8 cellular contexts compared by ENCODE assay signal in genomic region chr19:39557791-39558622, GRCh38. TPM values are rescaled to one million over a fixed set of nuclear protein-coding genes. Genes with fewer than 3 reads are reported as not detected.
DNase-seq lines count a peak whose midpoint lies in the region; TF ChIP-seq lines count a peak whose summit lies in the region.

No MANE protein-coding gene starts in this region.

- peaks cover 29% of the 10 kb centered on the region for H3K4me1 Mint-ChIP-seq in activated T-cell treated with anti-CD3 and anti-CD28 coated beads, Interleukin-2, amount 50 U/mL, for 24 hours (ENCODE audit: low read depth)
- H3K4me1 Mint-ChIP-seq in activated naive CD8-positive, alpha-beta T cell (ENCODE audit: low read depth): peaks cover 23% of the 10 kb centered on the region

- intact Hi-C loops in spleen (cut with DNase I; ENCODE audit: low total_unique reads) (loop anchor here (10.0 kb wide), 1 partner anchor 207 kb away; no protein-coding TSS in a partner anchor), ovary (cut with DNase I) (loop anchor here in 2 of 4 donors (10.0 kb wide), 1 partner anchor 287 kb away; the partner anchor contains the start of gene FBL (in 2 of the 2))

- no peaks in the 10 kb centered on the region for H3K36me3 Mint-ChIP-seq in activated T-cell treated with anti-CD3 and anti-CD28 coated beads, Interleukin-2, amount 50 U/mL, for 24 hours (ENCODE audit: low read depth)
- H3K36me3 Mint-ChIP-seq in activated naive CD8-positive, alpha-beta T cell: no peaks in the 10 kb centered on the region

- H3K9me3 Mint-ChIP-seq in activated T-cell treated with anti-CD3 and anti-CD28 coated beads, Interleukin-2, amount 50 U/mL, for 24 hours: no peaks in the 10 kb centered on the region
- no peaks in the 10 kb centered on the region for H3K9me3 Mint-ChIP-seq in activated naive CD8-positive, alpha-beta T cell (ENCODE audit: low read depth)

- TF ChIP-seq CTCF in spleen (IDR thresholded peaks at IDR 0.05 in 8 of 11, conservative IDR thresholded peaks at IDR 0.05 in 3 of 11) (no peak), ovary (IDR thresholded peaks at IDR 0.05) (no peak)

- H3K27ac Mint-ChIP-seq in activated T-cell treated with anti-CD3 and anti-CD28 coated beads, Interleukin-2, amount 50 U/mL, for 24 hours: peak overlapping the region; percentile 84
- peak overlapping the region; percentile 90 for H3K27ac Mint-ChIP-seq in activated naive CD8-positive, alpha-beta T cell

- no peak for DNase-seq in activated T-cell treated with anti-CD3 and anti-CD28 coated beads, Interleukin-2, amount 50 U/mL, for 24 hours
- DNase-seq in activated T-cell treated with anti-CD3 and anti-CD28 coated beads, Interleukin-2, amount 50 U/mL, for 1 hour: no peak
- DNase-seq in NCI-H2029 treated with DMSO at 0.1 percent for 48 hours (lab: John Stamatoyannopoulos, UW) (peak; percentile 88), spleen (no peak), activated gamma-delta T cell (lab: John Stamatoyannopoulos, UW) (no peak), pons (ENCODE audit: low spot score) (no peak), ovary (no peak)

- TF ChIP-seq POLR2A in spleen (IDR thresholded peaks at IDR 0.05): no peak
- no peak for TF ChIP-seq POLR2A in ovary (IDR thresholded peaks at IDR 0.05)

- H3K36me3 ChIP-seq in spleen (no peaks in the 10 kb centered on the region), ovary (no peaks in the 10 kb centered on the region)

- H3K4me3 Mint-ChIP-seq in activated T-cell treated with anti-CD3 and anti-CD28 coated beads, Interleukin-2, amount 50 U/mL, for 24 hours: peak overlapping the region; percentile 26
- H3K4me3 Mint-ChIP-seq in activated naive CD8-positive, alpha-beta T cell: peak overlapping the region; percentile 70

- H3K27me3 ChIP-seq in spleen (replicated peaks in 1 of 7) (peaks cover 0 to 3% (median 0%) of the 10 kb centered on the region in 7 donors), ovary (no peaks in the 10 kb centered on the region)

- no peaks in the 10 kb centered on the region for H3K9me3 ChIP-seq in spleen
- H3K9me3 ChIP-seq in ovary: no peaks in the 10 kb centered on the region

- no peaks in the 10 kb centered on the region for H3K27me3 Mint-ChIP-seq in activated T-cell treated with anti-CD3 and anti-CD28 coated beads, Interleukin-2, amount 50 U/mL, for 24 hours
- H3K27me3 Mint-ChIP-seq in activated naive CD8-positive, alpha-beta T cell: no peaks in the 10 kb centered on the region

- H3K4me1 ChIP-seq in spleen: peaks cover 0 to 28% (median 13%) of the 10 kb centered on the region in 6 donors
- no peaks in the 10 kb centered on the region for H3K4me1 ChIP-seq in ovary (ENCODE audit: insufficient read depth)

- H3K27ac ChIP-seq in spleen (peak overlapping the region; percentile 44 to 82 (median 58)), ovary (no peak overlapping the region)

- TF ChIP-seq EP300 in ovary (IDR thresholded peaks at IDR 0.05): no peak

- WGBS in spleen, 5 donors: 63 to 74% (median 70%) methylated on average over 5 of the region's 5 CpGs
- 59 to 71% (median 63%) methylated on average over 5 of the region's 5 CpGs for WGBS in ovary, 3 donors

- H3K4me3 ChIP-seq in spleen: peak overlapping the region in 1 of 8 donors; percentile 43
- no peak overlapping the region for H3K4me3 ChIP-seq in ovary

RNA-seq across cellular contexts. Expression of gene EID2, which starts 18.0 kb away (rescaled TPM):
- total RNA-seq in spleen (10 to 100 TPM in 5 of 7 donors, 1 to 10 TPM in 2; 7.9 to 17.4 (median 12.7) TPM), ovary (10 to 100 TPM in 5 of 7 donors, 1 to 10 TPM in 2; 6.9 to 17.0 (median 13.1) TPM)
- polyA plus RNA-seq in spleen (10 to 100 TPM; 15.5 to 17.7 (median 17.2) TPM), ovary (10 to 100 TPM; 10.5 to 13.5 TPM)

RNA-seq across cellular contexts. Expression of gene EID2B, which starts 25.4 kb away (rescaled TPM):
- total RNA-seq in spleen (1 to 10 TPM; 2.0 to 5.3 (median 4.5) TPM), ovary (1 to 10 TPM; 3.1 to 7.0 (median 6.2) TPM)
- polyA plus RNA-seq in spleen (1 to 10 TPM; 4.6 to 5.7 (median 5.4) TPM), ovary (1 to 10 TPM; 2.3 to 7.5 TPM)

RNA-seq across cellular contexts. Expression of gene SELENOV, which starts 43.1 kb away (rescaled TPM):
- not detected for total RNA-seq in spleen
- polyA plus RNA-seq in spleen: not detected
- under 1 TPM in 1 of 7 donors, not detected in 6; 0.27 TPM for total RNA-seq in ovary
- under 1 TPM in 1 of 2 donors, not detected in 1; 0.39 TPM for polyA plus RNA-seq in ovary

RNA-seq across cellular contexts. Expression of gene LGALS13, which starts 44.3 kb away (rescaled TPM):
- total RNA-seq in spleen: not detected
- not detected for polyA plus RNA-seq in spleen
- total RNA-seq in ovary: not detected
- not detected for polyA plus RNA-seq in ovary

RNA-seq across cellular contexts. Expression of gene DLL3, which starts 59.3 kb away (rescaled TPM):
- under 1 TPM in 2 of 7 donors, not detected in 5; 0.16 to 0.27 TPM for total RNA-seq in spleen
- polyA plus RNA-seq in spleen: under 1 TPM; 0.52 to 0.68 (median 0.58) TPM
- under 1 TPM in 3 of 7 donors, not detected in 4; 0.10 to 0.33 (median 0.24) TPM for total RNA-seq in ovary
- under 1 TPM; 0.10 to 0.22 TPM for polyA plus RNA-seq in ovary

Comparison
In these comparisons a context has a peak if more than half of its experiments do, and no peak if none do; other contexts are left out.
1. H3K27ac ChIP-seq: peak in spleen (8 of 8); none in ovary (0 of 2).